Comparison of ENCODE assay signal across 1 cellular context in genomic region chr17:74759941-74760340, GRCh38.
A peak's percentile ranks its signal among the peaks of the same experiment; 100 is the strongest.
TF ChIP-seq lines count a peak whose summit lies in the region.

No MANE protein-coding gene starts in this region.

TF ChIP-seq in HepG2, 621 proteins besides CTCF, POLR2A, EP300 and RAD21:
- TF ChIP-seq, protein P1, sequence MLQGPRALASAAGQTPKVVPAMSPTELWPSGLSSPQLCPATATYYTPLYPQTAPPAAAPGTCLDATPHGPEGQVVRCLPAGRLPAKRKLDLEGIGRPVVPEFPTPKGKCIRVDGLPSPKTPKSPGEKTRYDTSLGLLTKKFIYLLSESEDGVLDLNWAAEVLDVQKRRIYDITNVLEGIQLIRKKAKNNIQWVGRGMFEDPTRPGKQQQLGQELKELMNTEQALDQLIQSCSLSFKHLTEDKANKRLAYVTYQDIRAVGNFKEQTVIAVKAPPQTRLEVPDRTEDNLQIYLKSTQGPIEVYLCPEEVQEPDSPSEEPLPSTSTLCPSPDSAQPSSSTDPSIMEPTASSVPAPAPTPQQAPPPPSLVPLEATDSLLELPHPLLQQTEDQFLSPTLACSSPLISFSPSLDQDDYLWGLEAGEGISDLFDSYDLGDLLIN (CRISPR knock-in tag; IDR thresholded peaks at IDR 0.05; ENCODE audit: borderline replicate concordance), result no peak
- TF ChIP-seq MED1 (CRISPR knock-in tag; IDR thresholded peaks at IDR 0.05) (no peak), RBFOX2 (IDR thresholded peaks at IDR 0.05; ENCODE audit: low read depth, low read length) (peak; percentile 9; the same call in 1 of the 2 replicates), RARA (CRISPR knock-in tag; IDR thresholded peaks at IDR 0.05) (no peak), SP4 (CRISPR knock-in tag; IDR thresholded peaks at IDR 0.05) (0 out of 2 replicates have a peak, but pooled peaks have one; percentile 7), HNF1B (CRISPR knock-in tag; IDR thresholded peaks at IDR 0.05) (no peak), KDM1A (CRISPR knock-in tag; IDR thresholded peaks at IDR 0.05) (no peak), FUBP1 (CRISPR knock-in tag; IDR thresholded peaks at IDR 0.05; ENCODE audit: borderline replicate concordance) (no peak), HNRNPLL (IDR thresholded peaks at IDR 0.05; ENCODE audit: low read depth, low read length, poor library complexity, severe bottlenecking) (peak; percentile 11)
- TF ChIP-seq, protein P2, sequence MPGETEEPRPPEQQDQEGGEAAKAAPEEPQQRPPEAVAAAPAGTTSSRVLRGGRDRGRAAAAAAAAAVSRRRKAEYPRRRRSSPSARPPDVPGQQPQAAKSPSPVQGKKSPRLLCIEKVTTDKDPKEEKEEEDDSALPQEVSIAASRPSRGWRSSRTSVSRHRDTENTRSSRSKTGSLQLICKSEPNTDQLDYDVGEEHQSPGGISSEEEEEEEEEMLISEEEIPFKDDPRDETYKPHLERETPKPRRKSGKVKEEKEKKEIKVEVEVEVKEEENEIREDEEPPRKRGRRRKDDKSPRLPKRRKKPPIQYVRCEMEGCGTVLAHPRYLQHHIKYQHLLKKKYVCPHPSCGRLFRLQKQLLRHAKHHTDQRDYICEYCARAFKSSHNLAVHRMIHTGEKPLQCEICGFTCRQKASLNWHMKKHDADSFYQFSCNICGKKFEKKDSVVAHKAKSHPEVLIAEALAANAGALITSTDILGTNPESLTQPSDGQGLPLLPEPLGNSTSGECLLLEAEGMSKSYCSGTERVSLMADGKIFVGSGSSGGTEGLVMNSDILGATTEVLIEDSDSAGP (CRISPR knock-in tag; IDR thresholded peaks at IDR 0.05; ENCODE audit: borderline replicate concordance), result no peak
TF ChIP-seq in HepG2: peak in this region for 3.
